1 cellular context compared by ENCODE assay signal in genomic region chr6:149483849-149484635, GRCh38.
A peak's percentile ranks its signal among the peaks of the same experiment; 100 is the strongest.
TF ChIP-seq lines count a peak whose summit lies in the region.

No MANE protein-coding gene starts in this region.

TF ChIP-seq in HepG2, 621 proteins besides CTCF, POLR2A, EP300 and RAD21 (continued from another document):
- no peak for TF ChIP-seq FUBP1 (CRISPR knock-in tag; IDR thresholded peaks at IDR 0.05; ENCODE audit: borderline replicate concordance)
- peak; percentile 24; the same call in 1 of the 2 replicates for TF ChIP-seq ZBTB38 (CRISPR knock-in tag; IDR thresholded peaks at IDR 0.05)
- TF ChIP-seq FLYWCH1 (CRISPR knock-in tag; IDR thresholded peaks at IDR 0.05): peak; percentile 47; the same call in 1 of the 2 replicates
- 0 out of 2 replicates have a peak, but pooled peaks have one; percentile 14 for TF ChIP-seq DNMT3B (CRISPR knock-in tag; conservative IDR thresholded peaks at IDR 0.05)
- 0 out of 2 replicates have a peak, but pooled peaks have one; percentile 3 for TF ChIP-seq HOXD1 (CRISPR knock-in tag; IDR thresholded peaks at IDR 0.05)
- TF ChIP-seq GZF1 (CRISPR knock-in tag; IDR thresholded peaks at IDR 0.05): no peak
- TF ChIP-seq, protein P1, sequence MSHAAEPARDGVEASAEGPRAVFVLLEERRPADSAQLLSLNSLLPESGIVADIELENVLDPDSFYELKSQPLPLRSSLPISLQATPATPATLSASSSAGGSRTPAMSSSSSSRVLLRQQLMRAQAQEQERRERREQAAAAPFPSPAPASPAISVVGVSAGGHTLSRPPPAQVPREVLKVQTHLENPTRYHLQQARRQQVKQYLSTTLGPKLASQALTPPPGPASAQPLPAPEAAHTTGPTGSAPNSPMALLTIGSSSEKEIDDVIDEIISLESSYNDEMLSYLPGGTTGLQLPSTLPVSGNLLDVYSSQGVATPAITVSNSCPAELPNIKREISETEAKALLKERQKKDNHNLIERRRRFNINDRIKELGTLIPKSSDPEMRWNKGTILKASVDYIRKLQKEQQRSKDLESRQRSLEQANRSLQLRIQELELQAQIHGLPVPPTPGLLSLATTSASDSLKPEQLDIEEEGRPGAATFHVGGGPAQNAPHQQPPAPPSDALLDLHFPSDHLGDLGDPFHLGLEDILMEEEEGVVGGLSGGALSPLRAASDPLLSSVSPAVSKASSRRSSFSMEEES (CRISPR knock-in tag; IDR thresholded peaks at IDR 0.05): no peak
- TF ChIP-seq PCBP1 (IDR thresholded peaks at IDR 0.05; ENCODE audit: borderline replicate concordance, low read depth, low read length): no peak
- TF ChIP-seq, protein P2, sequence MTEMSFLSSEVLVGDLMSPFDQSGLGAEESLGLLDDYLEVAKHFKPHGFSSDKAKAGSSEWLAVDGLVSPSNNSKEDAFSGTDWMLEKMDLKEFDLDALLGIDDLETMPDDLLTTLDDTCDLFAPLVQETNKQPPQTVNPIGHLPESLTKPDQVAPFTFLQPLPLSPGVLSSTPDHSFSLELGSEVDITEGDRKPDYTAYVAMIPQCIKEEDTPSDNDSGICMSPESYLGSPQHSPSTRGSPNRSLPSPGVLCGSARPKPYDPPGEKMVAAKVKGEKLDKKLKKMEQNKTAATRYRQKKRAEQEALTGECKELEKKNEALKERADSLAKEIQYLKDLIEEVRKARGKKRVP (CRISPR knock-in tag; IDR thresholded peaks at IDR 0.05): 0 out of 4 replicates have a peak, but pooled peaks of 1 of the 2 experiments have one; percentile 11
- TF ChIP-seq, protein P3, sequence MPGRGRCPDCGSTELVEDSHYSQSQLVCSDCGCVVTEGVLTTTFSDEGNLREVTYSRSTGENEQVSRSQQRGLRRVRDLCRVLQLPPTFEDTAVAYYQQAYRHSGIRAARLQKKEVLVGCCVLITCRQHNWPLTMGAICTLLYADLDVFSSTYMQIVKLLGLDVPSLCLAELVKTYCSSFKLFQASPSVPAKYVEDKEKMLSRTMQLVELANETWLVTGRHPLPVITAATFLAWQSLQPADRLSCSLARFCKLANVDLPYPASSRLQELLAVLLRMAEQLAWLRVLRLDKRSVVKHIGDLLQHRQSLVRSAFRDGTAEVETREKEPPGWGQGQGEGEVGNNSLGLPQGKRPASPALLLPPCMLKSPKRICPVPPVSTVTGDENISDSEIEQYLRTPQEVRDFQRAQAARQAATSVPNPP (CRISPR knock-in tag; IDR thresholded peaks at IDR 0.05): 0 out of 2 replicates have a peak, but pooled peaks have one; percentile 17
TF ChIP-seq in HepG2: peak in this region for 8.
